14 cellular contexts compared by ENCODE assay signal in genomic region chr20:47506850-47507249, GRCh38. TPM values are rescaled to one million over a fixed set of nuclear protein-coding genes. Genes with fewer than 3 reads are reported as not detected.
DNase-seq lines count a peak whose midpoint lies in the region; ATAC-seq and TF ChIP-seq lines count a peak whose summit lies in the region.
"Had no signal": no experiment of that assay in that cellular context is flagged by ENCODE, and none has a peak within 500 bp of the region (broad histone marks: within the 10 kb centered on the region; RNA-seq: fewer than 3 reads in every experiment).

No MANE protein-coding gene starts in this region.

- H3K36me3 Mint-ChIP-seq in activated CD4-positive, alpha-beta T cell treated with anti-CD3 and anti-CD28 coated beads, Interleukin-2, amount 10 ng/mL, durations not matched to agents 7 days and 5 days (ENCODE audit: low read depth) = peaks cover 33% of the 10 kb centered on the region
- H3K36me3 Mint-ChIP-seq in H9 (ENCODE audit: insufficient read depth in 1 of 3, low read depth in 3 of 3) (peaks cover 0 to 5% (median 3%) of the 10 kb centered on the region in 3 experiments; a peak in 4 of 7 replicates), WTC11 (peaks cover 7% of the 10 kb centered on the region; the same call in 1 of the 2 replicates), naive B cell (peaks cover 11% of the 10 kb centered on the region in 2 donors), type B pancreatic cell (peaks cover 7% of the 10 kb centered on the region)

- no peak overlapping the region for H3T11ph ChIP-seq in H9 (ENCODE audit: low read length)

- H2BK5ac ChIP-seq in H9 (ENCODE audit: insufficient read length, low read length) = no peak overlapping the region

- H3K4me1 Mint-ChIP-seq in activated CD4-positive, alpha-beta T cell treated with anti-CD3 and anti-CD28 coated beads, Interleukin-2, amount 10 ng/mL, durations not matched to agents 7 days and 5 days = peaks cover 69% of the 10 kb centered on the region
- peaks cover 45 to 57% of the 10 kb centered on the region in 2 experiments for H3K4me1 Mint-ChIP-seq in H9
- H3K4me1 Mint-ChIP-seq in WTC11 = peaks cover 52% of the 10 kb centered on the region
- peaks cover 46 to 82% (median 64%) of the 10 kb centered on the region in 3 donors for H3K4me1 Mint-ChIP-seq in naive B cell
- peaks cover 27% of the 10 kb centered on the region for H3K4me1 Mint-ChIP-seq in type B pancreatic cell (ENCODE audit: unreplicated experiment)

- H3K4ac ChIP-seq in H9 (ENCODE audit: low read depth, low read length) = no peak overlapping the region

- no peak overlapping the region for H4K91ac ChIP-seq in H9 (ENCODE audit: insufficient read length, low read depth, low read length)

- H4K20me1 ChIP-seq in H9 (ENCODE audit: control insufficient read depth, insufficient read depth, insufficient read length) = no peaks in the 10 kb centered on the region

- no peak for DNase-seq in activated CD4-positive, alpha-beta T cell treated with anti-CD3 and anti-CD28 coated beads, Interleukin-2, amount 10 ng/mL, durations not matched to agents 7 days and 5 days
- DNase-seq in activated CD4-positive, alpha-beta T cell treated with anti-CD3 and anti-CD28 coated beads for 1 hour = no peak
- DNase-seq in H9 (peak; percentile 0), WTC11 (ENCODE audit: low spot score) (no peak), naive B cell (no peak), NCI-H2171 treated with DMSO at 0.1 percent for 48 hours (lab: John Stamatoyannopoulos, UW) (no peak), type B pancreatic cell (ENCODE audit: extremely low spot score, unreplicated experiment) (no peak), NCI-H526 (lab: John Stamatoyannopoulos, UW) (no peak)
- DNase-seq: ACHN, KG1, NCI-H1436, occipital lobe, stomach had no signal

- TF ChIP-seq CTCF in H9 (conservative IDR thresholded peaks at IDR 0.05) (no peak), WTC11 (IDR thresholded peaks at IDR 0.05) (no peak), type B pancreatic cell (conservative IDR thresholded peaks at IDR 0.05) (no peak)

- H3K4me3 Mint-ChIP-seq in activated CD4-positive, alpha-beta T cell treated with anti-CD3 and anti-CD28 coated beads, Interleukin-2, amount 10 ng/mL, durations not matched to agents 7 days and 5 days = no peak overlapping the region
- H3K4me3 Mint-ChIP-seq in H9 (no peak overlapping the region), WTC11 (no peak overlapping the region), naive B cell (peak overlapping the region; percentile 41 to 100 (median 64)), type B pancreatic cell (no peak overlapping the region)

- H3K27ac Mint-ChIP-seq in activated CD4-positive, alpha-beta T cell treated with anti-CD3 and anti-CD28 coated beads, Interleukin-2, amount 10 ng/mL, durations not matched to agents 7 days and 5 days = peak overlapping the region; percentile 21
- H3K27ac Mint-ChIP-seq in H9 (peak overlapping the region in 1 of 3 experiments; percentile 50; a peak in 2 of 7 replicates), WTC11 (peak overlapping the region; percentile 46), naive B cell (peak overlapping the region; percentile 26 to 89 (median 49)), type B pancreatic cell (no peak overlapping the region)

- no peak overlapping the region for H2BK12ac ChIP-seq in H9 (ENCODE audit: insufficient read length, low read depth, low read length)

- H4K5ac ChIP-seq in H9 (ENCODE audit: insufficient read length, low read depth, low read length) = no peak overlapping the region

- H2BK120ac ChIP-seq in H9 (ENCODE audit: low read depth, low read length, poor library complexity, severe bottlenecking) = no peak overlapping the region

- H2BK20ac ChIP-seq in H9 (ENCODE audit: low read depth, low read length, poor library complexity, severe bottlenecking) = no peak overlapping the region

- H3K4me2 ChIP-seq in H9 (ENCODE audit: insufficient read depth, insufficient read length, low read length) = no peak overlapping the region

- no CpG with 5 or more reads among the region's 2 CpGs for WGBS in H9 (ENCODE audit: extremely low coverage, insufficient read length, low lambda C conversion rate)

- H4K8ac ChIP-seq in H9 (replicated peaks; ENCODE audit: insufficient read length, low read depth, low read length) = no peak overlapping the region

- CTCF ChIA-PET in activated CD4-positive, alpha-beta T cell treated with anti-CD3 and anti-CD28 coated beads, Interleukin-2, amount 10 ng/mL, durations not matched to agents 7 days and 5 days (lab: Charles Lee) = interaction anchor here (0.7 to 2.4 kb wide), 3 partner anchors 114 to 1313 kb away, joined by 3 to 9 read pairs (median 4); no protein-coding TSS in a partner anchor
- CTCF ChIA-PET in WTC11 (lab: Charles Lee) = interaction anchor here (2.8 kb wide), 1 partner anchor 28 kb away, joined by 7 read pairs; no protein-coding TSS in a partner anchor

- H2AK5ac ChIP-seq in H9 (ENCODE audit: insufficient read length, low read length) = no peak overlapping the region

- H3K9me3 Mint-ChIP-seq in activated CD4-positive, alpha-beta T cell treated with anti-CD3 and anti-CD28 coated beads, Interleukin-2, amount 10 ng/mL, durations not matched to agents 7 days and 5 days = no peaks in the 10 kb centered on the region
- H3K9me3 Mint-ChIP-seq in H9 (no peaks in the 10 kb centered on the region), WTC11 (no peaks in the 10 kb centered on the region), naive B cell (peaks cover 0 to under 1% (median 0%) of the 10 kb centered on the region in 7 donors), type B pancreatic cell (no peaks in the 10 kb centered on the region)

- H3K27me3 ChIP-seq in H9 (ENCODE audit: insufficient read depth, low read length) = no peaks in the 10 kb centered on the region
- H3K27me3 ChIP-seq: gastroesophageal sphincter, stomach had no signal

- ATAC-seq in WTC11 = no peak
- ATAC-seq in naive B cell (ENCODE audit: low read depth in 2 of 2) = no peak
- ATAC-seq: gastroesophageal sphincter had no signal

- no peak overlapping the region for H3K14ac ChIP-seq in H9 (ENCODE audit: insufficient read depth, low read length)

- POLR2A ChIA-PET in activated CD4-positive, alpha-beta T cell treated with anti-CD3 and anti-CD28 coated beads, Interleukin-2, amount 10 ng/mL, durations not matched to agents 7 days and 5 days (lab: Charles Lee) = no interaction called here
- POLR2A ChIA-PET in WTC11 (lab: Charles Lee) = no interaction called here

- H3K79me1 ChIP-seq in H9 (ENCODE audit: insufficient read depth, low read depth, low read length, poor library complexity, severe bottlenecking) = peaks cover 12% of the 10 kb centered on the region

- H3K18ac ChIP-seq in H9 (ENCODE audit: insufficient read length, low read depth, low read length) = no peak overlapping the region

- no peak overlapping the region for H3K56ac ChIP-seq in H9 (ENCODE audit: insufficient read length, low read depth, low read length)

- no peak overlapping the region for H2BK15ac ChIP-seq in H9 (ENCODE audit: low read depth, low read length)

- no peaks in the 10 kb centered on the region for H3K27me3 Mint-ChIP-seq in activated CD4-positive, alpha-beta T cell treated with anti-CD3 and anti-CD28 coated beads, Interleukin-2, amount 10 ng/mL, durations not matched to agents 7 days and 5 days
- H3K27me3 Mint-ChIP-seq in H9 (ENCODE audit: low read depth) = no peaks in the 10 kb centered on the region
- H3K27me3 Mint-ChIP-seq in WTC11 (ENCODE audit: low read depth) = no peaks in the 10 kb centered on the region
- no peaks in the 10 kb centered on the region for H3K27me3 Mint-ChIP-seq in naive B cell
- H3K27me3 Mint-ChIP-seq in type B pancreatic cell = no peaks in the 10 kb centered on the region

- H2AFZ ChIP-seq in H9 (ENCODE audit: low read length) = no peak overlapping the region

- H3K23me2 ChIP-seq in H9 (ENCODE audit: insufficient read length, low read depth, low read length, poor library complexity, severe bottlenecking) = peaks cover 6% of the 10 kb centered on the region

- H3K27ac ChIP-seq in H9 (ENCODE audit: insufficient read length, low read depth, low read length) = no peak overlapping the region
- H3K27ac ChIP-seq: gastroesophageal sphincter, stomach had no signal

- peaks cover 5% of the 10 kb centered on the region for H3K4me1 ChIP-seq in H9 (ENCODE audit: insufficient read depth, low read length)

- no peak overlapping the region for H3K9ac ChIP-seq in H9 (ENCODE audit: extremely low read depth, insufficient read length, low read length)

- no peak overlapping the region for H3K23ac ChIP-seq in H9 (ENCODE audit: insufficient read length, low read depth, low read length)

- H3K79me2 ChIP-seq in H9 (ENCODE audit: insufficient read depth, low read length) = peaks cover 23% of the 10 kb centered on the region; the same call in 1 of the 2 replicates

- H3K9me3 ChIP-seq in H9 (ENCODE audit: control insufficient read depth, low read depth, low read length) = no peaks in the 10 kb centered on the region
- H3K9me3 ChIP-seq: gastroesophageal sphincter, stomach had no signal

TF ChIP-seq in WTC11, 78 proteins besides CTCF, POLR2A, EP300 and RAD21 (continues in another document):
- TF ChIP-seq, protein P1, sequence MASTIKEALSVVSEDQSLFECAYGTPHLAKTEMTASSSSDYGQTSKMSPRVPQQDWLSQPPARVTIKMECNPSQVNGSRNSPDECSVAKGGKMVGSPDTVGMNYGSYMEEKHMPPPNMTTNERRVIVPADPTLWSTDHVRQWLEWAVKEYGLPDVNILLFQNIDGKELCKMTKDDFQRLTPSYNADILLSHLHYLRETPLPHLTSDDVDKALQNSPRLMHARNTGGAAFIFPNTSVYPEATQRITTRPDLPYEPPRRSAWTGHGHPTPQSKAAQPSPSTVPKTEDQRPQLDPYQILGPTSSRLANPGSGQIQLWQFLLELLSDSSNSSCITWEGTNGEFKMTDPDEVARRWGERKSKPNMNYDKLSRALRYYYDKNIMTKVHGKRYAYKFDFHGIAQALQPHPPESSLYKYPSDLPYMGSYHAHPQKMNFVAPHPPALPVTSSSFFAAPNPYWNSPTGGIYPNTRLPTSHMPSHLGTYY (CRISPR knock-in tag; IDR thresholded peaks at IDR 0.05) = no peak

RNA-seq across cellular contexts. Expression of gene NCOA3, which starts 5.2 kb away (rescaled TPM):
- 10 to 100 TPM; 59.1 to 70.6 TPM for total RNA-seq in activated CD4-positive, alpha-beta T cell treated with anti-CD3 and anti-CD28 coated beads, Interleukin-2, amount 10 ng/mL, durations not matched to agents 7 days and 5 days
- total RNA-seq in H9 (2021) = 22.3 and 23.3 TPM in 2 replicates
- 20.2 to 25.2 TPM (median 21.5 TPM) in 3 replicates for total RNA-seq in WTC11 (2021)
- polyA plus RNA-seq in naive B cell (ENCODE audit: low read depth in 6 of 6) = 10 to 100 TPM; 22.7 to 70.9 (median 54.1) TPM
- total RNA-seq in type B pancreatic cell (ENCODE audit: low replicate concordance) = 37.3 and 50.2 TPM in 2 replicates

Comparison
In these comparisons a context has a peak if more than half of its experiments do, and no peak if none do; other contexts are left out.
1. H3K4me3 Mint-ChIP-seq: peak in naive B cell (8 of 8); none in activated CD4-positive, alpha-beta T cell treated with anti-CD3 and anti-CD28 coated beads, Interleukin-2, amount 10 ng/mL, durations not matched to agents 7 days and 5 days (single experiment), H9 (0 of 2), WTC11 (single experiment) and type B pancreatic cell (single experiment).